ENCODE assay signal across 1 cellular context in genomic region chr7:2635810-2636701, GRCh38.
TF ChIP-seq lines count a peak whose summit lies in the region.

No MANE protein-coding gene starts in this region.

TF ChIP-seq in HepG2, 621 proteins besides CTCF, POLR2A, EP300 and RAD21 (continued from another document):
- TF ChIP-seq TSC22D2 (CRISPR knock-in tag; IDR thresholded peaks at IDR 0.05; ENCODE audit: borderline replicate concordance) (no peak), PATZ1 (CRISPR knock-in tag; IDR thresholded peaks at IDR 0.05) (peak; percentile 83), TFAP4 (IDR thresholded peaks at IDR 0.05; ENCODE audit: borderline replicate concordance, low read depth) (peak; percentile 61; the same call in 1 of the 2 replicates), ZNF639 (CRISPR knock-in tag; conservative IDR thresholded peaks at IDR 0.05) (0 out of 2 replicates have a peak, but pooled peaks have one; percentile 28), ATF3 (CRISPR knock-in tag; IDR thresholded peaks at IDR 0.05) (no peak), ZNF296 (CRISPR knock-in tag; conservative IDR thresholded peaks at IDR 0.05) (0 out of 2 replicates have a peak, but pooled peaks have one; percentile 51), KDM6A (CRISPR knock-in tag; IDR thresholded peaks at IDR 0.05; ENCODE audit: low read depth) (no peak), ZNF740 (CRISPR knock-in tag; IDR thresholded peaks at IDR 0.05) (no peak), PAXIP1 (CRISPR knock-in tag; conservative IDR thresholded peaks at IDR 0.05) (peak; percentile 67), ZNF569 (CRISPR knock-in tag; IDR thresholded peaks at IDR 0.05; ENCODE audit: borderline replicate concordance) (no peak), RFXAP (CRISPR knock-in tag; IDR thresholded peaks at IDR 0.05; ENCODE audit: borderline replicate concordance) (no peak), SOX5 (CRISPR knock-in tag; IDR thresholded peaks at IDR 0.05; ENCODE audit: borderline replicate concordance) (0 out of 2 replicates have a peak, but pooled peaks have one; percentile 8)
